In genomic region chr12:11969437-11970154, GRCh38 we compare ENCODE assay signal across 11 cellular contexts.
DNase-seq lines count a peak whose midpoint lies in the region; ATAC-seq and TF ChIP-seq lines count a peak whose summit lies in the region.
"Had no signal": no experiment of that assay in that cellular context is flagged by ENCODE, and none has a peak within 500 bp of the region (broad histone marks: within the 10 kb centered on the region; RNA-seq: fewer than 3 reads in every experiment).

No MANE protein-coding gene starts in this region.

- H3K4me3 ChIP-seq in testis: no peak overlapping the region

- no peaks in the 10 kb centered on the region for H3K9me3 Mint-ChIP-seq in activated CD8-positive, alpha-beta T cell treated with anti-CD3 and anti-CD28 coated beads, Interleukin-2, amount 10 ng/mL, durations not matched to agents 7 days and 5 days (ENCODE audit: insufficient read depth)
- H3K9me3 Mint-ChIP-seq: CD8-positive, alpha-beta T cell had no signal

- POLR2A ChIA-PET in activated CD8-positive, alpha-beta T cell treated with anti-CD3 and anti-CD28 coated beads, Interleukin-2, amount 10 ng/mL, durations not matched to agents 7 days and 5 days (lab: Charles Lee): no interaction called here

- CTCF ChIA-PET in activated CD8-positive, alpha-beta T cell treated with anti-CD3 and anti-CD28 coated beads, Interleukin-2, amount 10 ng/mL, durations not matched to agents 7 days and 5 days (lab: Charles Lee): interaction anchor here (1.0 kb wide), 1 partner anchor 10 kb away, joined by 4 read pairs; no protein-coding TSS in a partner anchor

- TF ChIP-seq CTCF in testis (IDR thresholded peaks at IDR 0.05): no peak

- no peak overlapping the region for H3K4me3 Mint-ChIP-seq in activated CD8-positive, alpha-beta T cell treated with anti-CD3 and anti-CD28 coated beads, Interleukin-2, amount 10 ng/mL, durations not matched to agents 7 days and 5 days
- H3K4me3 Mint-ChIP-seq: CD8-positive, alpha-beta T cell had no signal

- TF ChIP-seq POLR2A in testis (IDR thresholded peaks at IDR 0.05): no peak

- WGBS in testis, 2 donors: 80 to 85% methylated on average over 7 to 8 of the region's 8 CpGs

- H3K27me3 Mint-ChIP-seq in activated CD8-positive, alpha-beta T cell treated with anti-CD3 and anti-CD28 coated beads, Interleukin-2, amount 10 ng/mL, durations not matched to agents 7 days and 5 days (ENCODE audit: low read depth): peaks cover 7% of the 10 kb centered on the region

- DNase-seq in iPS-NIHi11 (ENCODE audit: low spot score): peak; percentile 56
- no peak for DNase-seq in testis
- no peak for DNase-seq in stimulated activated CD8-positive, alpha-beta memory T cell treated with anti-CD3 and anti-CD28 coated beads, Interleukin-4, amount 100 ng/mL, for 48 hours
- no peak for DNase-seq in NCI-H1048 (lab: John Stamatoyannopoulos, UW)
- DNase-seq in activated CD8-positive, alpha-beta T cell treated with anti-CD3 and anti-CD28 coated beads, Interleukin-2, amount 10 ng/mL, durations not matched to agents 7 days and 5 days: no peak
- DNase-seq: CD8-positive, alpha-beta T cell; NCI-H1417; T1000 had no signal

- no peaks in the 10 kb centered on the region for H3K27me3 ChIP-seq in testis

- intact Hi-C loops in testis (cut with DNase I; ENCODE audit: low total_unique reads): no loop called here

- ATAC-seq in GM18870 (IDR thresholded peaks at IDR 0.05; ENCODE audit: unreplicated experiment) (peak; percentile 65), GM21723 (IDR thresholded peaks at IDR 0.05; ENCODE audit: unreplicated experiment) (peak; percentile 93), HG03432 (IDR thresholded peaks at IDR 0.05; ENCODE audit: unreplicated experiment) (peak; percentile 86)
- ATAC-seq in activated CD8-positive, alpha-beta T cell treated with anti-CD3 and anti-CD28 coated beads, Interleukin-2, amount 10 ng/mL, durations not matched to agents 7 days and 5 days: no peak
- ATAC-seq: CD8-positive, alpha-beta T cell had no signal

- H3K9me3 ChIP-seq in testis: no peaks in the 10 kb centered on the region

- H3K36me3 ChIP-seq in testis (ENCODE audit: low read depth, missing control alignments): no peaks in the 10 kb centered on the region

- peaks cover 5% of the 10 kb centered on the region for H3K4me1 Mint-ChIP-seq in activated CD8-positive, alpha-beta T cell treated with anti-CD3 and anti-CD28 coated beads, Interleukin-2, amount 10 ng/mL, durations not matched to agents 7 days and 5 days (ENCODE audit: low read depth)

- H3K4me1 ChIP-seq in testis: no peaks in the 10 kb centered on the region

- no peak overlapping the region for H3K27ac ChIP-seq in testis

- H3K27ac Mint-ChIP-seq in activated CD8-positive, alpha-beta T cell treated with anti-CD3 and anti-CD28 coated beads, Interleukin-2, amount 10 ng/mL, durations not matched to agents 7 days and 5 days: no peak overlapping the region
- H3K27ac Mint-ChIP-seq: CD8-positive, alpha-beta T cell had no signal

- peaks cover 2% of the 10 kb centered on the region for H3K36me3 Mint-ChIP-seq in activated CD8-positive, alpha-beta T cell treated with anti-CD3 and anti-CD28 coated beads, Interleukin-2, amount 10 ng/mL, durations not matched to agents 7 days and 5 days (ENCODE audit: low read depth)
- H3K36me3 Mint-ChIP-seq: CD8-positive, alpha-beta T cell had no signal
